ENCODE assay signal across 8 cellular contexts in the genomic region with DNA sequence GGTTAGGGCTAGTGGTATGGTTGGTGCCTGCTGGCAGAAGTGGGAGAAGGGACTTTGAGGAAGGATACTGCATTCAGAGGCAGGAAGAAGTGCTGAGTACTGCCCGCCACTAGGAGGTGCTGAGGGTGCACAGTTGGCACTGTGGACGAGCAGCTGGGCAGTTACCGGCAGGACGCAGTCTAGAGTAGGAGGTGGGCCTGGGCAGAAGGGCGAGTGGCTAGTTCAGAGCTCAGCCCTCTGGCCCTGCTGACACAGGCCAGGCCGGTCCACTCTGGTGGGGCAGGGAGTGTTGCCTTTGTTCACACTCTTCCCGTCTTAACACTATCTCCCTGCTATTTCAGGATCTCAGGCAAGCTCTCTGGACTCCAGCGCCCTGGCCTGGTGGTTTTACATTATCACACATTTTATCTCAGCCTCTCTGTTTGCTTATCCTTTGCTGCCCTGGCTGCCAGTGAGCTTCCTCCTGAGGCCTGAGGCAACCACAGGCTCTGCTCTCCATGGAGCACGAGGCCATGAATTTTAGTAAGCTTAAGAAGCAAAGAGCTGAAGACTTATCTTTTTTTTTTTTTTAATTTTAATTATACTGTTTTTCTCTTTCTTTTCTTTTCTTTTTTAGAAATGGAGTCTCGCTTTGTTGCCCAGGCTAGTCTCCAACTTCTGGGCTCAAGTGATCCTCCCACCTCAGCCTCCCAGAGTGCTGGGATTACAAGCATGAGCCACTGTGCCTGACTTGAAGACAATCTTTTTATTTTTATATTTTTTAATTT. TPM values are rescaled to one million over a fixed set of nuclear protein-coding genes. Genes with fewer than 3 reads are reported as not detected.
A peak's percentile ranks its signal among the peaks of the same experiment; 100 is the strongest.
DNase-seq lines count a peak whose midpoint lies in the region; ATAC-seq and TF ChIP-seq lines count a peak whose summit lies in the region.

No MANE protein-coding gene starts in this region.

- H3K79me2 ChIP-seq in OCI-LY7 (ENCODE audit: insufficient read depth, low read depth, low read length) = no peaks in the 10 kb centered on the region

- peaks cover 5% of the 10 kb centered on the region for H3K36me3 Mint-ChIP-seq in neural crest cell (ENCODE audit: low read depth)

- DNase-seq in Caki2 (ENCODE audit: low read depth) (peak; percentile 88), HT-29 (ENCODE audit: low spot score) (peak; percentile 97), OCI-LY7 (ENCODE audit: low spot score) (peak; percentile 36), neural crest cell (ENCODE audit: low read depth, low spot score) (peak; percentile 76), testis (peak; percentile 86)
- peak; percentile 3 for DNase-seq in activated T-helper 9 cell treated with anti-CD3 and anti-CD28 coated beads, Interleukin-2, amount 50 U/mL, for 16 hours (ENCODE audit: low read depth)

- peak; percentile 79 for TF ChIP-seq CTCF in OCI-LY7 (conservative IDR thresholded peaks at IDR 0.05; ENCODE audit: low read length)
- peak in 3 of 4 experiments; percentile 88 to 94 (median 90) for TF ChIP-seq CTCF in gastroesophageal sphincter (IDR thresholded peaks at IDR 0.05)
- TF ChIP-seq CTCF in neural crest cell (conservative IDR thresholded peaks at IDR 0.05) = peak; percentile 90
- peak; percentile 71 to 80 (median 78) for TF ChIP-seq CTCF in testis (IDR thresholded peaks at IDR 0.05)

- H3K27ac ChIP-seq in OCI-LY7 (ENCODE audit: low read depth, low read length, poor library complexity, severe bottlenecking) (no peak overlapping the region), gastroesophageal sphincter (peak overlapping the region in 3 of 4 donors; percentile 38 to 67 (median 64)), testis (no peak overlapping the region)

- no peaks in the 10 kb centered on the region for H3K27me3 Mint-ChIP-seq in neural crest cell (ENCODE audit: low read depth)

- POLR2A ChIA-PET in OCI-LY7 (lab: Charles Lee) = interaction anchor here (0.6 kb wide), 2 partner anchors 9 to 94 kb away, joined by 3 to 4 read pairs; no protein-coding TSS in a partner anchor

- no peak for TF ChIP-seq EP300 in gastroesophageal sphincter (IDR thresholded peaks at IDR 0.05)

- peak overlapping the region; percentile 81 for H3K27ac Mint-ChIP-seq in neural crest cell (ENCODE audit: unreplicated experiment)

- H3K4me2 ChIP-seq in OCI-LY7 (ENCODE audit: low read length) = no peak overlapping the region

- no peaks in the 10 kb centered on the region for H3K9me3 ChIP-seq in OCI-LY7 (ENCODE audit: low read length)
- H3K9me3 ChIP-seq in gastroesophageal sphincter = no peaks in the 10 kb centered on the region
- H3K9me3 ChIP-seq in testis = no peaks in the 10 kb centered on the region

- no peaks in the 10 kb centered on the region for H3K27me3 ChIP-seq in gastroesophageal sphincter
- no peaks in the 10 kb centered on the region for H3K27me3 ChIP-seq in testis

- no TSS peak for BruUV-seq in OCI-LY7 (replicated peaks; lab: Mats Ljungman, UMichigan)

- ATAC-seq in gastroesophageal sphincter (peak; percentile 97), HG03095 (IDR thresholded peaks at IDR 0.05; ENCODE audit: unreplicated experiment) (no peak)

- WGBS in gastroesophageal sphincter (ENCODE audit: low coverage in 1 of 2), 2 donors = 28 to 30% methylated on average over 3 to 9 of the region's 10 CpGs
- 46 to 58% methylated on average over 10 of the region's 10 CpGs for WGBS in testis, 2 donors

- in situ Hi-C loops in Caki2 (cut with HindIII; ENCODE audit: low pct_unique_long_range_greater_than_20kb, low sequenced_read_pairs) = no loop called here

- H3K9me2 ChIP-seq in OCI-LY7 (ENCODE audit: insufficient read depth, low read length) = no peaks in the 10 kb centered on the region

- TF ChIP-seq POLR2A in gastroesophageal sphincter (IDR thresholded peaks at IDR 0.05) = no peak
- TF ChIP-seq POLR2A in testis (IDR thresholded peaks at IDR 0.05) = no peak

- H2AFZ ChIP-seq in OCI-LY7 (ENCODE audit: low read length) = no peak overlapping the region

- no peaks in the 10 kb centered on the region for H3K4me1 ChIP-seq in OCI-LY7 (ENCODE audit: insufficient read depth, low read length, poor library complexity, severe bottlenecking)
- H3K4me1 ChIP-seq in gastroesophageal sphincter = peaks cover 0 to 10% (median 0%) of the 10 kb centered on the region in 3 donors
- peaks cover 3% of the 10 kb centered on the region for H3K4me1 ChIP-seq in testis

- CTCF ChIA-PET in OCI-LY7 (lab: Charles Lee; ENCODE audit: unreplicated experiment) = interaction anchor here (0.8 to 1.4 kb wide), 2 partner anchors 20 to 35 kb away, joined by 3 read pairs; no protein-coding TSS in a partner anchor

- H3K4me3 Mint-ChIP-seq in neural crest cell = no peak overlapping the region

- H3K4me3 ChIP-seq in OCI-LY7 (ENCODE audit: low read depth, low read length, poor library complexity, severe bottlenecking) (no peak overlapping the region), gastroesophageal sphincter (no peak overlapping the region), testis (no peak overlapping the region)

- H3K4me1 Mint-ChIP-seq in neural crest cell = peaks cover 5% of the 10 kb centered on the region

- H3K9me3 Mint-ChIP-seq in neural crest cell = no peaks in the 10 kb centered on the region

- intact Hi-C loops in OCI-LY7 (cut with micrococcal nuclease; ENCODE audit: unreplicated experiment) = no loop called here
- intact Hi-C loops in testis (cut with DNase I; ENCODE audit: low total_unique reads) = no loop called here

- H4K20me1 ChIP-seq in OCI-LY7 (ENCODE audit: insufficient read depth, low read length) = no peaks in the 10 kb centered on the region

- H3K36me3 ChIP-seq in OCI-LY7 (ENCODE audit: insufficient read depth, low read length) = peaks cover 61% of the 10 kb centered on the region
- H3K36me3 ChIP-seq in gastroesophageal sphincter = peaks cover 0 to 88% of the 10 kb centered on the region in 2 donors
- H3K36me3 ChIP-seq in testis (ENCODE audit: low read depth, missing control alignments) = no peaks in the 10 kb centered on the region

RNA-seq across cellular contexts. Expression of a gene that starts 26.9 kb away (rescaled TPM):
- total RNA-seq in Caki2 (2014; rRNA removed; shearing (Covaris generic); ENCODE audit: low replicate concordance) = 6.9 and 9.6 TPM in 2 replicates
- total RNA-seq in HT-29 (2014; rRNA removed; shearing (Covaris generic)) = 23.5 and 26.9 TPM in 2 replicates
- total RNA-seq in OCI-LY7 (2014; rRNA removed; shearing (Covaris generic)) = 9.7 and 12.7 TPM in 2 replicates
- total RNA-seq in OCI-LY7 (2022) (26.9 and 33.2 TPM in 2 replicates), gastroesophageal sphincter (10 to 100 TPM; 22.1 to 33.8 (median 27.1) TPM), neural crest cell (20.0 and 20.2 TPM in 2 replicates), testis (10 to 100 TPM; 41.8 to 47.7 TPM)
- polyA plus RNA-seq in testis (ENCODE audit: insufficient read depth, low read depth, low replicate concordance) = 127 TPM

RNA-seq across cellular contexts. Expression of a gene that starts 27.1 kb away (rescaled TPM):
- total RNA-seq in Caki2 (2014; rRNA removed; shearing (Covaris generic); ENCODE audit: low replicate concordance) = 29.9 and 38.0 TPM in 2 replicates
- 69.9 and 127 TPM in 2 replicates for total RNA-seq in HT-29 (2014; rRNA removed; shearing (Covaris generic))
- 43.9 and 46.9 TPM in 2 replicates for total RNA-seq in OCI-LY7 (2014; rRNA removed; shearing (Covaris generic))
- 95.7 and 100 TPM in 2 replicates for total RNA-seq in OCI-LY7 (2022)
- 100 to 1,000 TPM in 2 of 4 donors, 10 to 100 TPM in 2; 45.7 to 113 (median 87.5) TPM for total RNA-seq in gastroesophageal sphincter
- 82.0 and 85.8 TPM in 2 replicates for total RNA-seq in neural crest cell
- total RNA-seq in testis = 100 to 1,000 TPM; 140 to 196 TPM
- polyA plus RNA-seq in testis (ENCODE audit: insufficient read depth, low read depth, low replicate concordance) = 124 TPM

RNA-seq across cellular contexts. Expression of a gene that starts 31.5 kb away (rescaled TPM):
- 25.5 and 30.6 TPM in 2 replicates for total RNA-seq in Caki2 (2014; rRNA removed; shearing (Covaris generic); ENCODE audit: low replicate concordance)
- 74.9 and 77.2 TPM in 2 replicates for total RNA-seq in HT-29 (2014; rRNA removed; shearing (Covaris generic))
- total RNA-seq in OCI-LY7 (2014; rRNA removed; shearing (Covaris generic)) = 47.5 and 57.7 TPM in 2 replicates
- total RNA-seq in OCI-LY7 (2022) = 70.9 and 73.4 TPM in 2 replicates
- total RNA-seq in gastroesophageal sphincter = 10 to 100 TPM; 42.5 to 55.8 (median 46.0) TPM
- 102 and 107 TPM in 2 replicates for total RNA-seq in neural crest cell
- total RNA-seq in testis = 10 to 100 TPM; 47.5 to 60.2 TPM
- polyA plus RNA-seq in testis (ENCODE audit: insufficient read depth, low read depth, low replicate concordance) = 31.9 TPM

Comparison
In these comparisons a context has a peak if more than half of its experiments do, and no peak if none do; other contexts are left out.
1. DNase-seq: peak in every context shown above with its lines; median percentile 97 in HT-29; 88 in Caki2; 86 in testis; 76 in neural crest cell; 36 in OCI-LY7; 3 in activated T-helper 9 cell treated with anti-CD3 and anti-CD28 coated beads, Interleukin-2, amount 50 U/mL, for 16 hours.
2. H3K27ac ChIP-seq: peak in gastroesophageal sphincter (3 of 4); none in OCI-LY7 (single experiment) and testis (0 of 2).
3. Peak in every context shown above with its lines, with median percentiles within 50 percentile points of each other: CTCF ChIP-seq.